ENCODE assay signal across 15 cellular contexts in genomic region chr4:48237996-48238645, GRCh38. TPM values are rescaled to one million over a fixed set of nuclear protein-coding genes. Genes with fewer than 3 reads are reported as not detected.
DNase-seq lines count a peak whose midpoint lies in the region; ATAC-seq and TF ChIP-seq lines count a peak whose summit lies in the region.
"Had no signal": no experiment of that assay in that cellular context is flagged by ENCODE, and none has a peak within 500 bp of the region (broad histone marks: within the 10 kb centered on the region; RNA-seq: fewer than 3 reads in every experiment).

No MANE protein-coding gene starts in this region.

- H3K27ac ChIP-seq in osteoblast (ENCODE audit: low read depth, low read length), result no peak overlapping the region
- H3K27ac ChIP-seq: 22Rv1, parathyroid adenoma had no signal

- no peak overlapping the region for H3K4me3 ChIP-seq in osteoblast (ENCODE audit: insufficient read depth, low read length)

- DNase-seq in DMS153 treated with DMSO at 0.1 percent for 48 hours (lab: John Stamatoyannopoulos, UW; ENCODE audit: unreplicated experiment) (peak; percentile 15), DMS153 (lab: John Stamatoyannopoulos, UW) (no peak), OCI-M1 (lab: John Stamatoyannopoulos, UW) (peak; percentile 68), osteoblast (ENCODE audit: insufficient read length, low spot score, missing footprints) (peak; percentile 13), NCI-H2081 treated with DMSO at 0.1 percent for 48 hours (lab: John Stamatoyannopoulos, UW) (no peak), NCI-H1694 treated with DMSO at 0.1 percent for 48 hours (lab: John Stamatoyannopoulos, UW) (no peak)
- DNase-seq: hypothalamus, midbrain, NCI-H2227 treated with DMSO at 0.1 percent for 48 hours, T-helper 17 cell had no signal

- no peaks in the 10 kb centered on the region for H3K4me1 ChIP-seq in osteoblast (ENCODE audit: insufficient read depth, low read length)
- H3K4me1 ChIP-seq: parathyroid adenoma had no signal

- H3K27me3 ChIP-seq in osteoblast (ENCODE audit: insufficient read depth, low read length), result peaks cover 4% of the 10 kb centered on the region

- no peak overlapping the region for H2AFZ ChIP-seq in osteoblast (ENCODE audit: low read length)
- H2AFZ ChIP-seq: parathyroid adenoma had no signal

- H3K9me3 ChIP-seq in osteoblast (ENCODE audit: low read depth, low read length), result no peaks in the 10 kb centered on the region

- H3K36me3 ChIP-seq in osteoblast (ENCODE audit: insufficient read depth, low read length), result no peaks in the 10 kb centered on the region

- ATAC-seq in esophagus mucosa, result peak; percentile 92
- no peak for ATAC-seq in GM18873 (IDR thresholded peaks at IDR 0.05; ENCODE audit: low FRiP score, unreplicated experiment)
- ATAC-seq: activated T-helper 17 cell treated with anti-CD3 and anti-CD28 coated beads, Interleukin-2, amount 50 U/mL, for 72 hours; T-helper 17 cell had no signal

- no peaks in the 10 kb centered on the region for H4K20me1 ChIP-seq in osteoblast (ENCODE audit: insufficient read depth, low read length)

- no peaks in the 10 kb centered on the region for H3K79me2 ChIP-seq in osteoblast (ENCODE audit: insufficient read depth, low read length)
- H3K79me2 ChIP-seq: parathyroid adenoma had no signal

- TF ChIP-seq CTCF in osteoblast (IDR thresholded peaks at IDR 0.05; ENCODE audit: extremely low read depth, low read depth, low read length), result no peak

- no peak overlapping the region for H3K4me2 ChIP-seq in osteoblast (ENCODE audit: insufficient read depth, low read length)

RNA-seq across cellular contexts. Expression of gene TEC, which starts 31.5 kb away (rescaled TPM):
- total RNA-seq in esophagus mucosa (6.3 TPM), osteoblast (1.5 and 1.8 TPM in 2 replicates)

Comparison
In these comparisons a context has a peak if more than half of its experiments do, and no peak if none do; other contexts are left out.
1. DNase-seq: peak in DMS153 treated with DMSO at 0.1 percent for 48 hours (single experiment), OCI-M1 (single experiment) and osteoblast (single experiment); none in DMS153 (single experiment), NCI-H2081 treated with DMSO at 0.1 percent for 48 hours (single experiment) and NCI-H1694 treated with DMSO at 0.1 percent for 48 hours (single experiment).